Comparison of ENCODE assay signal across 23 cellular contexts in the genomic region with DNA sequence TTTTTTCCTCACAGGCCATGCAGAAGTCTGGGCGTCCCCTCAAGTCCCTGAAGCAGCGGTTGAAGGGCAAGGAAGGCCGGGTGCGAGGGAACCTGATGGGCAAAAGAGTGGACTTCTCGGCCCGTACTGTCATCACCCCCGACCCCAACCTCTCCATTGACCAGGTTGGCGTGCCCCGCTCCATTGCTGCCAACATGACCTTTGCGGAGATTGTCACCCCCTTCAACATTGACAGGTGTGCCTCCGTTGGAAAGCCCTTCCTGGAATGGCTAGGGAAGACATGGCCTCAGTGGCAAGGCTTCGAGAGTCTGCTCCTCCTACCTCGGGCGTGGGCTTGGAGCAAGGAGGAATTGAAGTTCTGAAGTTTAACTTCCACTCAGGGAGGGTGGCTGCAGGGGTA. TPM values are rescaled to one million over a fixed set of nuclear protein-coding genes. Genes with fewer than 3 reads are reported as not detected.
A peak's percentile ranks its signal among the peaks of the same experiment; 100 is the strongest.
DNase-seq lines count a peak whose midpoint lies in the region; ATAC-seq and TF ChIP-seq lines count a peak whose summit lies in the region.
"Had no signal": no experiment of that assay in that cellular context is flagged by ENCODE, and none has a peak within 500 bp of the region (broad histone marks: within the 10 kb centered on the region; RNA-seq: fewer than 3 reads in every experiment).

No MANE protein-coding gene starts in this region.

- no peak for TF ChIP-seq POLR2A in heart left ventricle (IDR thresholded peaks at IDR 0.05)

- no peak overlapping the region for H2AFZ ChIP-seq in neuronal stem cell (ENCODE audit: low read length)
- H2AFZ ChIP-seq: GM23338 had no signal

- ATAC-seq in heart left ventricle (no peak), HG03521 (IDR thresholded peaks at IDR 0.05; ENCODE audit: unreplicated experiment) (no peak)
- ATAC-seq: GM23338, PC-3 had no signal

- H3K36me3 ChIP-seq in heart left ventricle: peaks cover 20 to 78% (median 67%) of the 10 kb centered on the region in 9 donors
- H3K36me3 ChIP-seq in neuronal stem cell (replicated peaks in 1 of 2; ENCODE audit: control insufficient read depth in 2 of 2, insufficient read depth in 2 of 2, low read length in 2 of 2): peaks cover 60 to 97% of the 10 kb centered on the region in 2 donors

- H3K79me1 ChIP-seq in neuronal stem cell (ENCODE audit: low read depth, low read length): peaks cover 21% of the 10 kb centered on the region

- no peak overlapping the region for H2BK12ac ChIP-seq in neuronal stem cell (ENCODE audit: low read length)

- no peak overlapping the region for H3K9ac ChIP-seq in neuronal stem cell (ENCODE audit: low read depth, low read length, poor library complexity)
- H3K9ac ChIP-seq: KMS-11 had no signal

- no peak overlapping the region for H3K4ac ChIP-seq in neuronal stem cell (ENCODE audit: low read length)

- no peak overlapping the region for H2AK5ac ChIP-seq in neuronal stem cell (ENCODE audit: low read depth, low read length)

- no peak overlapping the region for H3K4me2 ChIP-seq in neuronal stem cell (ENCODE audit: insufficient read depth, low read length, poor library complexity, severe bottlenecking)
- H3K4me2 ChIP-seq: GM23338, KMS-11 had no signal

- peak overlapping the region; percentile 64 for H3K14ac ChIP-seq in neuronal stem cell (ENCODE audit: low read length)

- H3K9me3 ChIP-seq in heart left ventricle (no peaks in the 10 kb centered on the region), neuronal stem cell (replicated peaks in 1 of 2; ENCODE audit: control insufficient read depth in 2 of 2, insufficient read depth in 1 of 2, low read depth in 1 of 2, low read length in 2 of 2) (no peaks in the 10 kb centered on the region)
- H3K9me3 ChIP-seq: SJSA1 had no signal

- H2BK5ac ChIP-seq in neuronal stem cell (ENCODE audit: low read length): peak overlapping the region; percentile 61

- H3K23ac ChIP-seq in neuronal stem cell (ENCODE audit: low read depth, low read length, poor library complexity): no peak overlapping the region

- POLR2A ChIA-PET in RWPE1 (lab: Yijun Ruan, JAX; ENCODE audit: low non-redundant PET): no interaction called here

- H3K18ac ChIP-seq in neuronal stem cell (ENCODE audit: low read length): no peak overlapping the region

- peak overlapping the region in 11 of 12 donors; percentile 32 to 93 (median 74) for H3K27ac ChIP-seq in heart left ventricle
- H3K27ac ChIP-seq in RWPE1: peak overlapping the region; percentile 9; the same call in 1 of the 2 replicates
- no peak overlapping the region for H3K27ac ChIP-seq in neuronal stem cell (replicated peaks; ENCODE audit: low read length)
- H3K27ac ChIP-seq: KMS-11, SJSA1 had no signal

- H4K91ac ChIP-seq in neuronal stem cell (ENCODE audit: low read depth, low read length, poor library complexity): no peak overlapping the region

- DNase-seq in heart left ventricle: no peak
- no peak for DNase-seq in cardiac septum (ENCODE audit: low spot score)
- no peak for DNase-seq in RWPE1 (ENCODE audit: low spot score)
- no peak for DNase-seq in neuronal stem cell (ENCODE audit: low spot score)
- no peak for DNase-seq in DMS 273 treated with DMSO at 0.1 percent for 48 hours (lab: John Stamatoyannopoulos, UW)
- DNase-seq: DMS53; H9; IMR-90; MM.1S; NCI-H2029; NCI-H446; NCI-H524 treated with DMSO at 0.1 percent for 48 hours; NCI-H82; NK-92 treated with Interleukin-12 subunit alpha and Interleukin-12 subunit beta, amount 100 ng/mL, for 24 hours; PC-3; Right ventricle myocardium superior had no signal

- H3K4me3 ChIP-seq in heart left ventricle (no peak overlapping the region), neuronal stem cell (ENCODE audit: low read length in 2 of 2) (no peak overlapping the region)
- H3K4me3 ChIP-seq: GM23338, SJSA1 had no signal

- no peak overlapping the region for H2BK15ac ChIP-seq in neuronal stem cell (ENCODE audit: low read length)

- H3K4me1 ChIP-seq in heart left ventricle (peaks cover 0 to 47% (median 13%) of the 10 kb centered on the region in 12 donors), neuronal stem cell (ENCODE audit: control insufficient read depth in 2 of 2, insufficient read depth in 1 of 2, low read depth in 1 of 2, low read length in 2 of 2) (no peaks in the 10 kb centered on the region)
- H3K4me1 ChIP-seq: SJSA1 had no signal

- no peak overlapping the region for H4K8ac ChIP-seq in neuronal stem cell (ENCODE audit: low read depth, low read length)

- WGBS in heart left ventricle, 4 donors: 88 to 92% (median 89%) methylated on average over 14 of the region's 14 CpGs
- no CpG with 5 or more reads among the region's 14 CpGs for WGBS in neuronal stem cell (ENCODE audit: extremely low coverage in 2 of 2, insufficient read length in 2 of 2, insufficient replicate concordance in 1 of 2), 2 donors

- TF ChIP-seq CTCF in heart left ventricle (IDR thresholded peaks at IDR 0.05) (no peak), RWPE1 (conservative IDR thresholded peaks at IDR 0.05; ENCODE audit: low read depth) (no peak)

- H3K27me3 ChIP-seq in heart left ventricle (no peaks in the 10 kb centered on the region), neuronal stem cell (ENCODE audit: control insufficient read depth in 3 of 3, insufficient read depth in 3 of 3, low read depth in 1 of 3, low read length in 3 of 3) (no peaks in the 10 kb centered on the region)
- H3K27me3 ChIP-seq: SJSA1 had no signal

- intact Hi-C loops in heart left ventricle (cut with DNase I) (no loop called here), cardiac septum (cut with DNase I) (no loop called here)

- no peak overlapping the region for H2BK120ac ChIP-seq in neuronal stem cell (ENCODE audit: low read depth, low read length)

- CTCF ChIA-PET in RWPE1 (lab: Yijun Ruan, JAX): no interaction called here

RNA-seq across cellular contexts. Expression of a gene that starts 13.5 kb away (rescaled TPM):
- total RNA-seq in heart left ventricle: 10 to 100 TPM; 31.4 to 77.6 (median 50.7) TPM
- polyA plus RNA-seq in heart left ventricle: 10 to 100 TPM; 17.3 to 18.5 TPM
- 56.4 TPM for total RNA-seq in cardiac septum
- polyA plus RNA-seq in neuronal stem cell (2013, experiment 1 of 2): 40.1 TPM
- 39.2 TPM for polyA plus RNA-seq in neuronal stem cell (2013, experiment 2 of 2)

RNA-seq across cellular contexts. Expression of a gene that starts 16.4 kb away (rescaled TPM):
- total RNA-seq in heart left ventricle: not detected
- under 1 TPM in 1 of 2 donors, not detected in 1; 0.08 TPM for polyA plus RNA-seq in heart left ventricle
- not detected for total RNA-seq in cardiac septum
- 0.03 TPM for polyA plus RNA-seq in neuronal stem cell (2013, experiment 1 of 2)
- polyA plus RNA-seq in neuronal stem cell (2013, experiment 2 of 2): not detected
- total RNA-seq: A172, G401, GM23338, H9, IMR-90, PC-3, Right ventricle myocardium superior, SJSA1 had no signal
- polyA plus RNA-seq: BJ, IMR-90 had no signal

RNA-seq across cellular contexts. Expression of a gene that starts 18.2 kb away (rescaled TPM):
- 10 to 100 TPM; 51.8 to 77.2 (median 59.5) TPM for total RNA-seq in heart left ventricle
- 10 to 100 TPM; 29.3 to 35.3 TPM for polyA plus RNA-seq in heart left ventricle
- 69.4 TPM for total RNA-seq in cardiac septum
- polyA plus RNA-seq in neuronal stem cell (2013, experiment 1 of 2): 12.7 TPM
- polyA plus RNA-seq in neuronal stem cell (2013, experiment 2 of 2): 12.7 TPM

RNA-seq across cellular contexts. Expression of a gene that starts 51.2 kb away (rescaled TPM):
- total RNA-seq in heart left ventricle (10 to 100 TPM; 20.3 to 49.5 (median 35.1) TPM), cardiac septum (33.9 TPM)
- polyA plus RNA-seq in heart left ventricle: 10 to 100 TPM; 19.6 to 36.8 TPM
- 4.8 TPM for polyA plus RNA-seq in neuronal stem cell (2013, experiment 1 of 2)
- 4.9 TPM for polyA plus RNA-seq in neuronal stem cell (2013, experiment 2 of 2)
- total RNA-seq: G401 had no signal

RNA-seq across cellular contexts. Expression of a gene that starts 52.8 kb away (rescaled TPM):
- total RNA-seq in heart left ventricle (10 to 100 TPM in 7 of 9 donors, 1 to 10 TPM in 2; 8.2 to 14.2 (median 11.0) TPM), cardiac septum (9.9 TPM)
- 10 to 100 TPM; 11.2 to 27.3 TPM for polyA plus RNA-seq in heart left ventricle
- polyA plus RNA-seq in neuronal stem cell (2013, experiment 1 of 2): 9.9 TPM
- 11.1 TPM for polyA plus RNA-seq in neuronal stem cell (2013, experiment 2 of 2)
